ENCODE assay signal across 15 cellular contexts in genomic region chr22:42902875-42903510, GRCh38. TPM values are rescaled to one million over a fixed set of nuclear protein-coding genes. Genes with fewer than 3 reads are reported as not detected.
DNase-seq lines count a peak whose midpoint lies in the region; ATAC-seq and TF ChIP-seq lines count a peak whose summit lies in the region.
"Had no signal": no experiment of that assay in that cellular context is flagged by ENCODE, and none has a peak within 500 bp of the region (broad histone marks: within the 10 kb centered on the region; RNA-seq: fewer than 3 reads in every experiment).

No MANE protein-coding gene starts in this region.

- DNase-seq in BE2C: no peak
- DNase-seq in LHCN-M2 (ENCODE audit: low read depth): peak; percentile 18
- DNase-seq in esophagus muscularis mucosa (ENCODE audit: extremely low spot score): no peak
- DNase-seq in nephron progenitor cell: no peak
- DNase-seq in immature natural killer cell: no peak
- no peak for DNase-seq in NCI-H2029 (lab: John Stamatoyannopoulos, UW)
- no peak for DNase-seq in DMS153 (lab: John Stamatoyannopoulos, UW)
- DNase-seq: activated CD8-positive, alpha-beta memory T cell treated with anti-CD3 and anti-CD28 coated beads, Interleukin-2, amount 50 U/mL, for 4 hours; CD4-positive, alpha-beta T cell; mammary epithelial cell; NCI-H1436 treated with DMSO at 0.1 percent for 48 hours; T-helper 9 cell had no signal

- H3K27me3 Mint-ChIP-seq in nephron progenitor cell (ENCODE audit: low read depth, poor library complexity): peaks cover 3% of the 10 kb centered on the region
- H3K27me3 Mint-ChIP-seq in immature natural killer cell (ENCODE audit: low read depth in 3 of 3): peaks cover 0 to 2% (median 0%) of the 10 kb centered on the region in 3 donors
- H3K27me3 Mint-ChIP-seq: CD4-positive, alpha-beta T cell; central memory CD8-positive, alpha-beta T cell had no signal

- TF ChIP-seq CTCF in BE2C (IDR thresholded peaks at IDR 0.05; ENCODE audit: low read depth, low read length): peak; percentile 26
- peak; percentile 28 to 46 (median 32) for TF ChIP-seq CTCF in esophagus muscularis mucosa (IDR thresholded peaks at IDR 0.05)
- no peak for TF ChIP-seq CTCF in nephron progenitor cell (IDR thresholded peaks at IDR 0.05)

- no peak for TF ChIP-seq EP300 in esophagus muscularis mucosa (IDR thresholded peaks at IDR 0.05)

- no peaks in the 10 kb centered on the region for H3K9me3 Mint-ChIP-seq in nephron progenitor cell
- no peaks in the 10 kb centered on the region for H3K9me3 Mint-ChIP-seq in immature natural killer cell
- H3K9me3 Mint-ChIP-seq: CD4-positive, alpha-beta T cell; central memory CD8-positive, alpha-beta T cell had no signal

- ATAC-seq in activated CD4-positive, CD25-positive, alpha-beta regulatory T cell treated with anti-CD3 and anti-CD28 coated beads, Interleukin-2, amount 50 U/mL, for 24 hours: no peak

- no peaks in the 10 kb centered on the region for H3K9me3 ChIP-seq in BE2C
- H3K9me3 ChIP-seq in esophagus muscularis mucosa: no peaks in the 10 kb centered on the region

- H3K27ac ChIP-seq in esophagus muscularis mucosa (replicated peaks in 1 of 4): peak overlapping the region; percentile 68 to 77 (median 74)
- H3K27ac ChIP-seq: skin epidermis had no signal

- H3K4me3 Mint-ChIP-seq in nephron progenitor cell (no peak overlapping the region), immature natural killer cell (no peak overlapping the region)
- H3K4me3 Mint-ChIP-seq: CD4-positive, alpha-beta T cell; central memory CD8-positive, alpha-beta T cell had no signal

- H3K36me3 Mint-ChIP-seq in nephron progenitor cell (ENCODE audit: low read depth) (no peaks in the 10 kb centered on the region), immature natural killer cell (peaks cover 0 to 6% (median 0%) of the 10 kb centered on the region in 3 donors)

- H3K27me3 ChIP-seq in BE2C (no peaks in the 10 kb centered on the region), esophagus muscularis mucosa (no peaks in the 10 kb centered on the region)

- H3K4me1 Mint-ChIP-seq in nephron progenitor cell (peaks cover 64% of the 10 kb centered on the region), immature natural killer cell (peaks cover 4 to 6% of the 10 kb centered on the region in 2 donors)
- H3K4me1 Mint-ChIP-seq: central memory CD8-positive, alpha-beta T cell had no signal

- 0 out of 2 replicates have a peak, but pooled peaks cover 3% of the 10 kb centered on the region for H3K4me1 ChIP-seq in BE2C
- peaks cover 75 to 94% (median 84%) of the 10 kb centered on the region in 4 donors for H3K4me1 ChIP-seq in esophagus muscularis mucosa

- H3K27ac Mint-ChIP-seq in nephron progenitor cell (peak overlapping the region; percentile 39), immature natural killer cell (peak overlapping the region in 1 of 6 donors; percentile 24)
- H3K27ac Mint-ChIP-seq: CD4-positive, alpha-beta T cell had no signal

- intact Hi-C loops in esophagus muscularis mucosa (cut with DNase I): loop anchor here (5.0 kb wide), 1 partner anchor 89 kb away; no protein-coding TSS in a partner anchor

- 39% methylated on average over 13 of the region's 15 CpGs for WGBS in esophagus muscularis mucosa

- no peak overlapping the region for H3K4me3 ChIP-seq in BE2C (ENCODE audit: low read depth, low read length)
- no peak overlapping the region for H3K4me3 ChIP-seq in esophagus muscularis mucosa
- H3K4me3 ChIP-seq: skin epidermis had no signal

- no peak for TF ChIP-seq POLR2A in esophagus muscularis mucosa (IDR thresholded peaks at IDR 0.05; ENCODE audit: low read depth)

- H3K36me3 ChIP-seq in BE2C: no peaks in the 10 kb centered on the region
- H3K36me3 ChIP-seq in esophagus muscularis mucosa: peaks cover 0 to 15% (median 12%) of the 10 kb centered on the region in 4 donors

RNA-seq across cellular contexts. Expression of gene ARFGAP3, which starts 45.9 kb away (rescaled TPM):
- polyA plus RNA-seq in BE2C (2012; ENCODE audit: insufficient read depth, insufficient read length, low read depth): 14.9 TPM
- total RNA-seq in LHCN-M2 (2014; rRNA removed): 76.7 and 87.1 TPM in 2 replicates
- polyA plus RNA-seq in LHCN-M2 (2012): 41.8 TPM
- total RNA-seq in esophagus muscularis mucosa: 10 to 100 TPM; 38.8 to 63.5 (median 41.4) TPM
- polyA plus RNA-seq in immature natural killer cell: 10 to 100 TPM; 58.3 to 63.7 (median 60.6) TPM
